ENCODE assay signal across 20 cellular contexts in genomic region chrX:29491659-29492058, GRCh38.
DNase-seq lines count a peak whose midpoint lies in the region; ATAC-seq, FAIRE-seq and TF ChIP-seq lines count a peak whose summit lies in the region.
"Had no signal": no experiment of that assay in that cellular context is flagged by ENCODE, and none has a peak within 500 bp of the region (broad histone marks: within the 10 kb centered on the region; RNA-seq: fewer than 3 reads in every experiment).

No MANE protein-coding gene starts in this region.

- H3K9me2 ChIP-seq in MM.1S (replicated peaks; ENCODE audit: insufficient read depth, low read length), result no peaks in the 10 kb centered on the region

- H3K9me3 ChIP-seq in BLaER1 (peaks cover 8% of the 10 kb centered on the region), MM.1S (replicated peaks; ENCODE audit: insufficient read depth, low read length) (no peaks in the 10 kb centered on the region), suprapubic skin (no peaks in the 10 kb centered on the region)
- H3K9me3 ChIP-seq: HAP-1 had no signal

- ATAC-seq in GM18511 (IDR thresholded peaks at IDR 0.05; ENCODE audit: unreplicated experiment) (peak; percentile 33), HG03378 (IDR thresholded peaks at IDR 0.05; ENCODE audit: unreplicated experiment) (peak; percentile 29), Right ventricle myocardium inferior (no peak)

- H2AFZ ChIP-seq in MM.1S (ENCODE audit: low read length), result no peak overlapping the region

- no peaks in the 10 kb centered on the region for H3K27me3 ChIP-seq in BLaER1
- H3K27me3 ChIP-seq in MM.1S (replicated peaks; ENCODE audit: insufficient read depth, low read length), result no peaks in the 10 kb centered on the region
- no peaks in the 10 kb centered on the region for H3K27me3 ChIP-seq in suprapubic skin
- H3K27me3 ChIP-seq: BLaER1 treated with 17β-estradiol and CSF1 and Interleukin-3, amounts not matched to agents 10 nM and 100 nM had no signal

- TF ChIP-seq CTCF in MM.1S (IDR thresholded peaks at IDR 0.05; ENCODE audit: low read length), result no peak
- no peak for TF ChIP-seq CTCF in suprapubic skin (IDR thresholded peaks at IDR 0.05)

- no peak overlapping the region for H3K4me3 ChIP-seq in BLaER1
- H3K4me3 ChIP-seq in MM.1S (ENCODE audit: low read length), result no peak overlapping the region
- no peak overlapping the region for H3K4me3 ChIP-seq in suprapubic skin
- H3K4me3 ChIP-seq: BLaER1 treated with 17β-estradiol and CSF1 and Interleukin-3, amounts not matched to agents 10 nM and 100 nM; HAP-1 had no signal

- no peak for TF ChIP-seq POLR2A in suprapubic skin (IDR thresholded peaks at IDR 0.05)

- H3K36me3 ChIP-seq in BLaER1 (no peaks in the 10 kb centered on the region), MM.1S (replicated peaks; ENCODE audit: insufficient read depth, low read length) (no peaks in the 10 kb centered on the region), suprapubic skin (no peaks in the 10 kb centered on the region)
- H3K36me3 ChIP-seq: HAP-1 had no signal

- H4K20me1 ChIP-seq in BLaER1 (no peaks in the 10 kb centered on the region), MM.1S (ENCODE audit: insufficient read depth, low read length) (no peaks in the 10 kb centered on the region)
- H4K20me1 ChIP-seq: BLaER1 treated with 17β-estradiol and CSF1 and Interleukin-3, amounts not matched to agents 10 nM and 100 nM had no signal

- DNase-seq in MM.1S (no peak), medulla oblongata (ENCODE audit: extremely low spot score) (no peak), suprapubic skin (ENCODE audit: low spot score in 2 of 2) (no peak), Right ventricle myocardium inferior (ENCODE audit: missing footprints) (no peak)
- DNase-seq: Calu3; CD4-positive, alpha-beta T cell; COR-L47; DND-41; GOT3; HFFc6 had no signal

- H3K4me2 ChIP-seq in BLaER1, result peak overlapping the region; percentile 8; the same call in 1 of the 2 replicates
- H3K4me2 ChIP-seq in MM.1S (ENCODE audit: low read depth, low read length), result no peak overlapping the region

- no peaks in the 10 kb centered on the region for H3K79me2 ChIP-seq in MM.1S (ENCODE audit: low read length)

- WGBS in suprapubic skin, result 66% methylated on average over 3 of the region's 3 CpGs

- peak; percentile 81 for FAIRE-seq in colon (lab: Jason Lieb, UNC)
- FAIRE-seq: A204.1, G401.6, H54 had no signal

- 0 out of 2 replicates have a peak, but pooled peaks cover 6% of the 10 kb centered on the region for H3F3A ChIP-seq in MM.1S (ENCODE audit: insufficient read depth, low read length)

- no peak for TF ChIP-seq EP300 in suprapubic skin (IDR thresholded peaks at IDR 0.05)

- H3K9ac ChIP-seq in BLaER1 (no peak overlapping the region), MM.1S (ENCODE audit: low read length) (no peak overlapping the region)
- H3K9ac ChIP-seq: BLaER1 treated with 17β-estradiol and CSF1 and Interleukin-3, amounts not matched to agents 10 nM and 100 nM had no signal

- H3K4me1 ChIP-seq in BLaER1, result peaks cover 64% of the 10 kb centered on the region
- peaks cover 18% of the 10 kb centered on the region for H3K4me1 ChIP-seq in MM.1S (ENCODE audit: low read length)
- no peaks in the 10 kb centered on the region for H3K4me1 ChIP-seq in suprapubic skin
- H3K4me1 ChIP-seq: HAP-1 had no signal

- H3K27ac ChIP-seq in BLaER1 (no peak overlapping the region), MM.1S (ENCODE audit: low read length) (no peak overlapping the region), suprapubic skin (no peak overlapping the region)
- H3K27ac ChIP-seq: 22Rv1; BLaER1 treated with 17β-estradiol and CSF1 and Interleukin-3, amounts not matched to agents 10 nM and 100 nM had no signal

- intact Hi-C loops in Right ventricle myocardium inferior (cut with DNase I), result no loop called here
